In the genomic region with DNA sequence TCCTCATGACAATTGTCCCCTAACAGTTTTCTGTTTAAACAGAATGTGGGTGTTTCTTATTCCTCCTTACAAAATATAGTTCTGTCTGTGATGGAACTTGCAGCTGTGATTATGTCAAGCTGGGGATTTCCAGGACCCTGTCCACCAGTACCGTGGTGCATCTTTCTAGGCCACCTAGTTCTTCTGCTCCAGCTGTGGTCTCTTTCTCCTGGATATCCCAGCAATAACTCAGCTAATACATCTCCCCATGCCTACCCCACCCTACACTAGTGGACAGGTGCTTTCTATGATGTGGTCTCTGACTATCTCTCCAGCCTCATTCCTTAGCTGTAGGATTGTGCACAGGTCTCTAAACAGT, we compare ENCODE assay signal across 1 cellular context.
TF ChIP-seq lines count a peak whose summit lies in the region.

No MANE protein-coding gene starts in this region.

TF ChIP-seq in HepG2, 621 proteins besides CTCF, POLR2A, EP300 and RAD21:
- TF ChIP-seq, protein P1, sequence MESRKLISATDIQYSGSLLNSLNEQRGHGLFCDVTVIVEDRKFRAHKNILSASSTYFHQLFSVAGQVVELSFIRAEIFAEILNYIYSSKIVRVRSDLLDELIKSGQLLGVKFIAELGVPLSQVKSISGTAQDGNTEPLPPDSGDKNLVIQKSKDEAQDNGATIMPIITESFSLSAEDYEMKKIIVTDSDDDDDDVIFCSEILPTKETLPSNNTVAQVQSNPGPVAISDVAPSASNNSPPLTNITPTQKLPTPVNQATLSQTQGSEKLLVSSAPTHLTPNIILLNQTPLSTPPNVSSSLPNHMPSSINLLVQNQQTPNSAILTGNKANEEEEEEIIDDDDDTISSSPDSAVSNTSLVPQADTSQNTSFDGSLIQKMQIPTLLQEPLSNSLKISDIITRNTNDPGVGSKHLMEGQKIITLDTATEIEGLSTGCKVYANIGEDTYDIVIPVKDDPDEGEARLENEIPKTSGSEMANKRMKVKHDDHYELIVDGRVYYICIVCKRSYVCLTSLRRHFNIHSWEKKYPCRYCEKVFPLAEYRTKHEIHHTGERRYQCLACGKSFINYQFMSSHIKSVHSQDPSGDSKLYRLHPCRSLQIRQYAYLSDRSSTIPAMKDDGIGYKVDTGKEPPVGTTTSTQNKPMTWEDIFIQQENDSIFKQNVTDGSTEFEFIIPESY (CRISPR knock-in tag; IDR thresholded peaks at IDR 0.05), result no peak
- TF ChIP-seq HDAC6 (IDR thresholded peaks at IDR 0.05; ENCODE audit: low read depth, low read length) (no peak), KDM3A (CRISPR knock-in tag; IDR thresholded peaks at IDR 0.05; ENCODE audit: low read depth) (no peak), BHLHE40 (IDR thresholded peaks at IDR 0.05; ENCODE audit: low read length) (no peak), RAD51 (IDR thresholded peaks at IDR 0.05; ENCODE audit: borderline replicate concordance) (no peak), WIZ (CRISPR knock-in tag; IDR thresholded peaks at IDR 0.05) (no peak), ZSCAN25 (CRISPR knock-in tag; IDR thresholded peaks at IDR 0.05) (no peak), MLLT10 (CRISPR knock-in tag; IDR thresholded peaks at IDR 0.05) (no peak), ZNF670 (CRISPR knock-in tag; IDR thresholded peaks at IDR 0.05; ENCODE audit: borderline replicate concordance) (no peak), ZNF510 (CRISPR knock-in tag; IDR thresholded peaks at IDR 0.05; ENCODE audit: low read depth) (no peak), TEAD2 (CRISPR knock-in tag; IDR thresholded peaks at IDR 0.05) (no peak), ATM (IDR thresholded peaks at IDR 0.05; ENCODE audit: borderline replicate concordance) (no peak), SRY (CRISPR knock-in tag; IDR thresholded peaks at IDR 0.05) (no peak), KLF6 (CRISPR knock-in tag; IDR thresholded peaks at IDR 0.05) (no peak), HOXA7 (CRISPR knock-in tag; IDR thresholded peaks at IDR 0.05) (no peak)
- TF ChIP-seq, protein P2, sequence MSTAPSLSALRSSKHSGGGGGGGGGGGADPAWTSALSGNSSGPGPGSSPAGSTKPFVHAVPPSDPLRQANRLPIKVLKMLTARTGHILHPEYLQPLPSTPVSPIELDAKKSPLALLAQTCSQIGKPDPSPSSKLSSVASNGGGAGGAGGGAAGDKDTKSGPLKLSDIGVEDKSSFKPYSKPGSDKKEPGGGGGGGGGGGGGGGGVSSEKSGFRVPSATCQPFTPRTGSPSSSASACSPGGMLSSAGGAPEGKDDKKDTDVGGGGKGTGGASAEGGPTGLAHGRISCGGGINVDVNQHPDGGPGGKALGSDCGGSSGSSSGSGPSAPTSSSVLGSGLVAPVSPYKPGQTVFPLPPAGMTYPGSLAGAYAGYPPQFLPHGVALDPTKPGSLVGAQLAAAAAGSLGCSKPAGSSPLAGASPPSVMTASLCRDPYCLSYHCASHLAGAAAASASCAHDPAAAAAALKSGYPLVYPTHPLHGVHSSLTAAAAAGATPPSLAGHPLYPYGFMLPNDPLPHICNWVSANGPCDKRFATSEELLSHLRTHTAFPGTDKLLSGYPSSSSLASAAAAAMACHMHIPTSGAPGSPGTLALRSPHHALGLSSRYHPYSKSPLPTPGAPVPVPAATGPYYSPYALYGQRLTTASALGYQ (CRISPR knock-in tag; IDR thresholded peaks at IDR 0.05), result no peak
- TF ChIP-seq, protein P3, sequence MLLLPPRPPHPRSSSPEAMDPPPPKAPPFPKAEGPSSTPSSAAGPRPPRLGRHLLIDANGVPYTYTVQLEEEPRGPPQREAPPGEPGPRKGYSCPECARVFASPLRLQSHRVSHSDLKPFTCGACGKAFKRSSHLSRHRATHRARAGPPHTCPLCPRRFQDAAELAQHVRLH (CRISPR knock-in tag; IDR thresholded peaks at IDR 0.05; ENCODE audit: borderline replicate concordance, low read depth), result no peak
- TF ChIP-seq, protein P4, sequence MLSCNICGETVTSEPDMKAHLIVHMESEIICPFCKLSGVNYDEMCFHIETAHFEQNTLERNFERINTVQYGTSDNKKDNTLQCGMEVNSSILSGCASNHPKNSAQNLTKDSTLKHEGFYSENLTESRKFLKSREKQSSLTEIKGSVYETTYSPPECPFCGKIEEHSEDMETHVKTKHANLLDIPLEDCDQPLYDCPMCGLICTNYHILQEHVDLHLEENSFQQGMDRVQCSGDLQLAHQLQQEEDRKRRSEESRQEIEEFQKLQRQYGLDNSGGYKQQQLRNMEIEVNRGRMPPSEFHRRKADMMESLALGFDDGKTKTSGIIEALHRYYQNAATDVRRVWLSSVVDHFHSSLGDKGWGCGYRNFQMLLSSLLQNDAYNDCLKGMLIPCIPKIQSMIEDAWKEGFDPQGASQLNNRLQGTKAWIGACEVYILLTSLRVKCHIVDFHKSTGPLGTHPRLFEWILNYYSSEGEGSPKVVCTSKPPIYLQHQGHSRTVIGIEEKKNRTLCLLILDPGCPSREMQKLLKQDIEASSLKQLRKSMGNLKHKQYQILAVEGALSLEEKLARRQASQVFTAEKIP (CRISPR knock-in tag; IDR thresholded peaks at IDR 0.05; ENCODE audit: borderline replicate concordance), result no peak
- TF ChIP-seq, protein P5, sequence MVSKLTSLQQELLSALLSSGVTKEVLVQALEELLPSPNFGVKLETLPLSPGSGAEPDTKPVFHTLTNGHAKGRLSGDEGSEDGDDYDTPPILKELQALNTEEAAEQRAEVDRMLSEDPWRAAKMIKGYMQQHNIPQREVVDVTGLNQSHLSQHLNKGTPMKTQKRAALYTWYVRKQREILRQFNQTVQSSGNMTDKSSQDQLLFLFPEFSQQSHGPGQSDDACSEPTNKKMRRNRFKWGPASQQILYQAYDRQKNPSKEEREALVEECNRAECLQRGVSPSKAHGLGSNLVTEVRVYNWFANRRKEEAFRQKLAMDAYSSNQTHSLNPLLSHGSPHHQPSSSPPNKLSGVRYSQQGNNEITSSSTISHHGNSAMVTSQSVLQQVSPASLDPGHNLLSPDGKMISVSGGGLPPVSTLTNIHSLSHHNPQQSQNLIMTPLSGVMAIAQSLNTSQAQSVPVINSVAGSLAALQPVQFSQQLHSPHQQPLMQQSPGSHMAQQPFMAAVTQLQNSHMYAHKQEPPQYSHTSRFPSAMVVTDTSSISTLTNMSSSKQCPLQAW (CRISPR knock-in tag; IDR thresholded peaks at IDR 0.05), result no peak
- TF ChIP-seq, protein P6, sequence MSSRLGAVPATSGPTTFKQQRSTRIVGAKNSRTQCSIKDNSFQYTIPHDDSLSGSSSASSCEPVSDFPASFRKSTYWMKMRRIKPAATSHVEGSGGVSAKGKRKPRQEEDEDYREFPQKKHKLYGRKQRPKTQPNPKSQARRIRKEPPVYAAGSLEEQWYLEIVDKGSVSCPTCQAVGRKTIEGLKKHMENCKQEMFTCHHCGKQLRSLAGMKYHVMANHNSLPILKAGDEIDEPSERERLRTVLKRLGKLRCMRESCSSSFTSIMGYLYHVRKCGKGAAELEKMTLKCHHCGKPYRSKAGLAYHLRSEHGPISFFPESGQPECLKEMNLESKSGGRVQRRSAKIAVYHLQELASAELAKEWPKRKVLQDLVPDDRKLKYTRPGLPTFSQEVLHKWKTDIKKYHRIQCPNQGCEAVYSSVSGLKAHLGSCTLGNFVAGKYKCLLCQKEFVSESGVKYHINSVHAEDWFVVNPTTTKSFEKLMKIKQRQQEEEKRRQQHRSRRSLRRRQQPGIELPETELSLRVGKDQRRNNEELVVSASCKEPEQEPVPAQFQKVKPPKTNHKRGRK (CRISPR knock-in tag; IDR thresholded peaks at IDR 0.05), result no peak
